Comparison of ENCODE assay signal across 8 cellular contexts in genomic region chr3:160225181-160226025, GRCh38. TPM values are rescaled to one million over a fixed set of nuclear protein-coding genes. Genes with fewer than 3 reads are reported as not detected.
DNase-seq lines count a peak whose midpoint lies in the region; ATAC-seq, FAIRE-seq and TF ChIP-seq lines count a peak whose summit lies in the region.

C3orf80 (plus strand) TSS chr3:160225422; CDS start chr3:160225636, 214 bp downstream.

- H3K4me1 ChIP-seq in NT2/D1 (ENCODE audit: insufficient read depth, insufficient read length), result peaks cover 7% of the 10 kb centered on the region
- H3K4me1 ChIP-seq in neutrophil (ENCODE audit: control insufficient read depth in 1 of 2, insufficient read depth in 1 of 2, low read depth in 1 of 2, low read length in 1 of 2), result peaks cover 13 to 32% of the 10 kb centered on the region in 2 experiments
- peaks cover 30% of the 10 kb centered on the region for H3K4me1 ChIP-seq in vagina

- H3K9ac ChIP-seq in NT2/D1 (ENCODE audit: insufficient read length, low read depth), result peak within 1 kb of the TSS; percentile 73

- no peaks in the 10 kb centered on the region for H3K36me3 ChIP-seq in NT2/D1 (ENCODE audit: insufficient read depth, insufficient read length, low read length)
- no peaks in the 10 kb centered on the region for H3K36me3 ChIP-seq in neutrophil
- H3K36me3 ChIP-seq in vagina, result no peaks in the 10 kb centered on the region

- intact Hi-C loops in vagina (cut with DNase I), result loop anchor here (2.0 kb wide), 1 partner anchor 57 kb away; no protein-coding TSS in a partner anchor

- peak within 1 kb of the TSS; percentile 50 for H3K4me3 ChIP-seq in NT2/D1 (ENCODE audit: insufficient read length, low read depth)
- peak within 1 kb of the TSS; percentile 21 to 35 for H3K4me3 ChIP-seq in neutrophil (ENCODE audit: low read depth in 1 of 2, low read length in 1 of 2)
- H3K4me3 ChIP-seq in vagina, result peak within 1 kb of the TSS; percentile 42 to 59

- TF ChIP-seq CTCF in neutrophil (IDR thresholded peaks at IDR 0.05) (no peak), vagina (IDR thresholded peaks at IDR 0.05) (no peak)

- ATAC-seq in GM21360 (IDR thresholded peaks at IDR 0.05; ENCODE audit: unreplicated experiment) (peak; percentile 80), HG03558 (IDR thresholded peaks at IDR 0.05; ENCODE audit: extremely low read depth, unreplicated experiment) (peak; percentile 58)

- H3K27me3 ChIP-seq in NT2/D1 (ENCODE audit: insufficient read depth, insufficient read length), result peaks cover 60% of the 10 kb centered on the region
- peaks cover 94% of the 10 kb centered on the region for H3K27me3 ChIP-seq in neutrophil
- no peaks in the 10 kb centered on the region for H3K27me3 ChIP-seq in vagina

- no peak for TF ChIP-seq POLR2A in vagina (IDR thresholded peaks at IDR 0.05)

- H3K27ac ChIP-seq in neutrophil (no peak within 1 kb of the TSS), vagina (no peak within 1 kb of the TSS)

- FAIRE-seq in frontal cortex (lab: Jason Lieb, UNC), result no peak

- peak; percentile 83 for DNase-seq in DMS53 (lab: John Stamatoyannopoulos, UW)
- DNase-seq in NT2/D1 (ENCODE audit: low read depth, low spot score), result peak; percentile 52
- peak; percentile 19 for DNase-seq in activated T-helper 9 cell treated with anti-CD3 and anti-CD28 coated beads, Interleukin-2, amount 50 U/mL, for 16 hours (ENCODE audit: low read depth)
- peak; percentile 40 to 58 for DNase-seq in frontal cortex (ENCODE audit: low spot score in 2 of 2)
- no peak for DNase-seq in vagina (ENCODE audit: extremely low spot score in 2 of 2)

- H3K9me3 ChIP-seq in NT2/D1 (ENCODE audit: insufficient read depth, low read length) (no peaks in the 10 kb centered on the region), neutrophil (no peaks in the 10 kb centered on the region), vagina (no peaks in the 10 kb centered on the region)

RNA-seq across cellular contexts. Expression of gene C3orf80, which starts in this region (rescaled TPM):
- total RNA-seq in frontal cortex (7.7 TPM), vagina (not detected)

Comparison
In these comparisons a context has a peak if more than half of its experiments do, and no peak if none do; other contexts are left out.
1. DNase-seq: peak in DMS53 (single experiment), NT2/D1 (single experiment), activated T-helper 9 cell treated with anti-CD3 and anti-CD28 coated beads, Interleukin-2, amount 50 U/mL, for 16 hours (single experiment) and frontal cortex (2 of 2); none in vagina (0 of 2).
2. Peak in every context shown above with its lines, with median percentiles within 50 percentile points of each other: H3K4me3 ChIP-seq.